In the genomic region with DNA sequence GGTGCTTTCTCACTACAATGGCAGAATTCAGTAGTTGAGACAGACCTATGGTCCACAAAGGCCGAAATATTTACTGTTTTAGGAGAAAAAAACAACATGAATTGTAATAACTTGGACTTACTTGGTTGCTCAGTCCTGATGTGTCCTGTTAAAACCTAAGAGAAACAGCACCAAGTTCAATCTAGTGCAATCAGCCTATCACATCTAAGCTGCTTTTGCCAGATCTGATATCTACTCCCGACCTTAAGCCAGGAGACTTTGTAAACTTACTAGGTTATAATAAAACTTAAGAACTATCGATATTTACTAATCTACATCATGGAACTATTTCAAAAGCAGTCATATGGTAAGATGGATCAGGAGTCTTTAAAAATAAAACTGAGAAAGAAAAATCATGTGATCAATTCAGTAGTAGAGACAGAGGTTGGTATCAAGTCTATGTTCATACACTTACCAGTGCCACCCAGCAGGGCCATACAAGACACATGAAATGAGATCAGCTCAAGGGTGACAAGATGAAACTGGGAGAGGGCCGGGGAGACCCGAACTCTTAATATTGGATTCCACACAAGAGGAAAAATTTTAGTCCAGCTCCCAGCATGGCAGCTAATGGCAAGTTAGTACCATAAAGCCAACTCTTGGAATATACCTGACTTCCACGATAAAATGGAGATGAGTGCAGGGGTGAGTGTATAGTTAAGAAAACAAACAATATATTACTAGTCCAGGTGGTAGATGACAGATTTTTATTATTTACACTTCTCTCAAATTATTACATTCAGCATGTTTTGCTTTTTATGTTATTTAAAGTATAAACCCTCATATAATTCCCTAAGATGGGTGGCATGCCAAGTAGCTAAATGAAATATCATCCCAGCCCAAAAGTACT, we compare ENCODE assay signal across 1 cellular context.
TF ChIP-seq lines count a peak whose summit lies in the region.

No MANE protein-coding gene starts in this region.

TF ChIP-seq in GM12878, 131 proteins besides CTCF, POLR2A, EP300 and RAD21:
- 0 out of 2 replicates have a peak, but pooled peaks have one; percentile 32 for TF ChIP-seq SMAD5 (IDR thresholded peaks at IDR 0.05; ENCODE audit: low read depth)
- TF ChIP-seq HDAC6 (IDR thresholded peaks at IDR 0.05; ENCODE audit: unreplicated experiment) = no peak
- no peak for TF ChIP-seq TCF3 (IDR thresholded peaks at IDR 0.05; ENCODE audit: borderline replicate concordance, insufficient read depth, low read depth, low read length)
- no peak for TF ChIP-seq YBX1 (IDR thresholded peaks at IDR 0.05)
- TF ChIP-seq, protein P1, sequence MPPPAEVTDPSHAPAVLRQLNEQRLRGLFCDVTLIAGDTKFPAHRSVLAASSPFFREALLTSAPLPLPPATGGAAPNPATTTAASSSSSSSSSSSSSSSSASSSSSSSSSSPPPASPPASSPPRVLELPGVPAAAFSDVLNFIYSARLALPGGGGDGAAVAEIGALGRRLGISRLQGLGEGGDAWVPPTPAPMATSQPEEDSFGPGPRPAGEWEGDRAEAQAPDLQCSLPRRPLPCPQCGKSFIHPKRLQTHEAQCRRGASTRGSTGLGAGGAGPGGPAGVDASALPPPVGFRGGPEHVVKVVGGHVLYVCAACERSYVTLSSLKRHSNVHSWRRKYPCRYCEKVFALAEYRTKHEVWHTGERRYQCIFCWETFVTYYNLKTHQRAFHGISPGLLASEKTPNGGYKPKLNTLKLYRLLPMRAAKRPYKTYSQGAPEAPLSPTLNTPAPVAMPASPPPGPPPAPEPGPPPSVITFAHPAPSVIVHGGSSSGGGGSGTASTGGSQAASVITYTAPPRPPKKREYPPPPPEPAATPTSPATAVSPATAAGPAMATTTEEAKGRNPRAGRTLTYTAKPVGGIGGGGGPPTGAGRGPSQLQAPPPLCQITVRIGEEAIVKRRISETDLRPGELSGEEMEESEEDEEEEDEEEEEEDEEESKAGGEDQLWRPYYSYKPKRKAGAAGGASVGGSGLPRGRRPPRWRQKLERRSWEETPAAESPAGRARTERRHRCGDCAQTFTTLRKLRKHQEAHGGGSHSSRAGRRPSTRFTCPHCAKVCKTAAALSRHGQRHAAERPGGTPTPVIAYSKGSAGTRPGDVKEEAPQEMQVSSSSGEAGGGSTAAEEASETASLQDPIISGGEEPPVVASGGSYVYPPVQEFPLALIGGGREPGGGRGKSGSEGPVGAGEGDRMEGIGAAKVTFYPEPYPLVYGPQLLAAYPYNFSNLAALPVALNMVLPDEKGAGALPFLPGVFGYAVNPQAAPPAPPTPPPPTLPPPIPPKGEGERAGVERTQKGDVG (CRISPR knock-in tag; IDR thresholded peaks at IDR 0.05) = no peak
- no peak for TF ChIP-seq CBX5 (IDR thresholded peaks at IDR 0.05; ENCODE audit: low read depth)
- TF ChIP-seq KAT2A (conservative IDR thresholded peaks at IDR 0.05; ENCODE audit: control insufficient read depth, low read depth, low read length) = no peak
- no peak for TF ChIP-seq BHLHE40 (IDR thresholded peaks at IDR 0.05; ENCODE audit: borderline replicate concordance in 1 of 2, low read depth in 2 of 2, low read length in 1 of 2)
- no peak for TF ChIP-seq NR2C1 (IDR thresholded peaks at IDR 0.05)
- TF ChIP-seq POLR2AphosphoS2 (IDR thresholded peaks at IDR 0.05; ENCODE audit: low read depth, low read length) = peak; percentile 68; the same call in 1 of the 2 replicates
- TF ChIP-seq, protein P2, sequence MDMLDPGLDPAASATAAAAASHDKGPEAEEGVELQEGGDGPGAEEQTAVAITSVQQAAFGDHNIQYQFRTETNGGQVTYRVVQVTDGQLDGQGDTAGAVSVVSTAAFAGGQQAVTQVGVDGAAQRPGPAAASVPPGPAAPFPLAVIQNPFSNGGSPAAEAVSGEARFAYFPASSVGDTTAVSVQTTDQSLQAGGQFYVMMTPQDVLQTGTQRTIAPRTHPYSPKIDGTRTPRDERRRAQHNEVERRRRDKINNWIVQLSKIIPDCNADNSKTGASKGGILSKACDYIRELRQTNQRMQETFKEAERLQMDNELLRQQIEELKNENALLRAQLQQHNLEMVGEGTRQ (IDR thresholded peaks at IDR 0.05; ENCODE audit: borderline replicate concordance, low read depth, low read length) = no peak
- TF ChIP-seq NR2F1 (conservative IDR thresholded peaks at IDR 0.05) = no peak
- TF ChIP-seq, protein P3, sequence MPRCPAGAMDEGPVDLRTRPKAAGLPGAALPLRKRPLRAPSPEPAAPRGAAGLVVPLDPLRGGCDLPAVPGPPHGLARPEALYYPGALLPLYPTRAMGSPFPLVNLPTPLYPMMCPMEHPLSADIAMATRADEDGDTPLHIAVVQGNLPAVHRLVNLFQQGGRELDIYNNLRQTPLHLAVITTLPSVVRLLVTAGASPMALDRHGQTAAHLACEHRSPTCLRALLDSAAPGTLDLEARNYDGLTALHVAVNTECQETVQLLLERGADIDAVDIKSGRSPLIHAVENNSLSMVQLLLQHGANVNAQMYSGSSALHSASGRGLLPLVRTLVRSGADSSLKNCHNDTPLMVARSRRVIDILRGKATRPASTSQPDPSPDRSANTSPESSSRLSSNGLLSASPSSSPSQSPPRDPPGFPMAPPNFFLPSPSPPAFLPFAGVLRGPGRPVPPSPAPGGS (IDR thresholded peaks at IDR 0.05; ENCODE audit: borderline replicate concordance, insufficient read depth, low read depth, low read length, poor library complexity, severe bottlenecking) = peak; percentile 53
- TF ChIP-seq MTA3 (IDR thresholded peaks at IDR 0.05; ENCODE audit: borderline replicate concordance, low read length) = 0 out of 2 replicates have a peak, but pooled peaks have one; percentile 27
- no peak for TF ChIP-seq ATF7 (IDR thresholded peaks at IDR 0.05; ENCODE audit: low read depth)
- TF ChIP-seq ZBED1 (IDR thresholded peaks at IDR 0.05; ENCODE audit: borderline replicate concordance) = 0 out of 2 replicates have a peak, but pooled peaks have one; percentile 21
- no peak for TF ChIP-seq BRCA1 (IDR thresholded peaks at IDR 0.05; ENCODE audit: low read depth, low read length)
- TF ChIP-seq RAD51 (IDR thresholded peaks at IDR 0.05) = 0 out of 2 replicates have a peak, but pooled peaks have one; percentile 22
